ENCODE assay signal across 34 cellular contexts in the genomic region with DNA sequence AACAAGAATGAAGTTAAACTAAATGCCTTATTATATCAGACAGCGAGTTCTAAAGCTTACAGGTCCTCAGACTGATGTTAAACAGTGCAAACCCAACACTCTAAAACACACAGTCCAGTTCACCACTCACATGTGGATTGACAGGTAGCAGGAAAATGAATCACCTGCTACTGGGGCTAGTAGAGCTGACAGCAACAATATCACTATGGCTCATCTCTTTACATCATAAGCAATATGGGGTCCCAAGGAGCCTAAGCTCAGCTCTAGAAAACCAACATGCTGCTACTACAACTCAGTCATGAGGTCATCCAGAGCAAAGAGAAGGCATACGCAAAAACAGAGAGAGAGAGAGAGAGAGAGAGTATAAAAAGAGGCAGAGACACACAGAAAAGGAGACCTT.
"Had no signal": no experiment of that assay in that cellular context is flagged by ENCODE, and none has a peak within 500 bp of the region (broad histone marks: within the 10 kb centered on the region; RNA-seq: fewer than 3 reads in every experiment).

No MANE protein-coding gene starts in this region.

- H3K27ac ChIP-seq: adrenal gland, body of pancreas, cardiac muscle cell, colonic mucosa, gastroesophageal sphincter, heart right ventricle had no signal

- H3K27me3 ChIP-seq: adrenal gland, body of pancreas, cardiac muscle cell, colonic mucosa, gastroesophageal sphincter, heart right ventricle had no signal

- H3K27ac Mint-ChIP-seq: activated CD8-positive, alpha-beta T cell treated with anti-CD3 and anti-CD28 coated beads for 36 hours; activated naive CD4-positive, alpha-beta T cell treated with anti-CD3 and anti-CD28 coated beads for 36 hours; activated naive CD4-positive, alpha-beta T cell treated with anti-CD3 and anti-CD28 coated beads, Interleukin-2, amount 50 U/mL, for 24 hours; activated naive CD8-positive, alpha-beta T cell treated with anti-CD3 and anti-CD28 coated beads for 36 hours; activated naive CD8-positive, alpha-beta T cell treated with anti-CD3 and anti-CD28 coated beads, Interleukin-2, amount 50 U/mL, for 24 hours; activated T-helper 1 cell treated with anti-CD3 and anti-CD28 coated beads, Interleukin-12 subunit alpha, Interleukin-12 subunit beta, Interleukin-2, Interleukin-4 antibody, amounts not matched to agents 30 ng/mL and 10 ng/mL and 1 ng/mL, durations not matched to agents 14 hours and 24 hours and 36 hours; activated T-helper 2 cell treated with anti-CD3 and anti-CD28 coated beads, Interferon-gamma antibody, Interleukin-2, Interleukin-4, amounts not matched to agents 10 μg/mL and 5 μg/mL and 100 μg/mL, durations not matched to agents 14 hours and 24 hours and 36 hours; T-helper 17 cell; T-helper 2 cell treated with Interferon-gamma antibody and Interleukin-4, amounts not matched to agents 5 μg/mL and 100 μg/mL, for 36 hours had no signal

- H3K27me3 Mint-ChIP-seq: activated CD8-positive, alpha-beta T cell treated with anti-CD3 and anti-CD28 coated beads for 36 hours; activated naive CD4-positive, alpha-beta T cell treated with anti-CD3 and anti-CD28 coated beads, Interleukin-2, amount 50 U/mL, for 24 hours; activated naive CD8-positive, alpha-beta T cell treated with anti-CD3 and anti-CD28 coated beads for 36 hours; activated naive CD8-positive, alpha-beta T cell treated with anti-CD3 and anti-CD28 coated beads, Interleukin-2, amount 50 U/mL, for 24 hours; T-helper 17 cell had no signal

- H3K36me3 ChIP-seq: colonic mucosa had no signal

- FAIRE-seq: endometrium had no signal

- H3K4me1 ChIP-seq: adrenal gland, body of pancreas, colonic mucosa, gastroesophageal sphincter, heart right ventricle had no signal

- H3K4me1 Mint-ChIP-seq: activated naive CD4-positive, alpha-beta T cell treated with anti-CD3 and anti-CD28 coated beads, Interleukin-2, amount 50 U/mL, for 24 hours; activated naive CD8-positive, alpha-beta T cell treated with anti-CD3 and anti-CD28 coated beads for 36 hours; activated naive CD8-positive, alpha-beta T cell treated with anti-CD3 and anti-CD28 coated beads, Interleukin-2, amount 50 U/mL, for 24 hours had no signal

- H3K9me3 ChIP-seq: adrenal gland, body of pancreas, colonic mucosa, gastroesophageal sphincter, heart right ventricle had no signal

- H3K9me3 Mint-ChIP-seq: activated CD8-positive, alpha-beta T cell treated with anti-CD3 and anti-CD28 coated beads for 36 hours; activated naive CD4-positive, alpha-beta T cell treated with anti-CD3 and anti-CD28 coated beads for 36 hours; activated naive CD4-positive, alpha-beta T cell treated with anti-CD3 and anti-CD28 coated beads, Interleukin-2, amount 50 U/mL, for 24 hours; activated naive CD8-positive, alpha-beta T cell treated with anti-CD3 and anti-CD28 coated beads for 36 hours; activated naive CD8-positive, alpha-beta T cell treated with anti-CD3 and anti-CD28 coated beads, Interleukin-2, amount 50 U/mL, for 24 hours; activated T-helper 1 cell treated with anti-CD3 and anti-CD28 coated beads, Interleukin-12 subunit alpha, Interleukin-12 subunit beta, Interleukin-2, Interleukin-4 antibody, amounts not matched to agents 30 ng/mL and 10 ng/mL and 1 ng/mL, durations not matched to agents 14 hours and 24 hours and 36 hours; activated T-helper 2 cell treated with anti-CD3 and anti-CD28 coated beads, Interferon-gamma antibody, Interleukin-2, Interleukin-4, amounts not matched to agents 10 μg/mL and 5 μg/mL and 100 μg/mL, durations not matched to agents 14 hours and 24 hours and 36 hours; T-helper 2 cell treated with Interferon-gamma antibody and Interleukin-4, amounts not matched to agents 5 μg/mL and 100 μg/mL, for 36 hours had no signal

- DNase-seq: activated CD4-positive, alpha-beta T cell treated with anti-CD3 and anti-CD28 coated beads for 4 hours; activated CD4-positive, alpha-beta T cell treated with anti-CD3 and anti-CD28 coated beads, Interleukin-2, amount 50 U/mL, for 1 hour; activated CD4-positive, alpha-beta T cell treated with anti-CD3 and anti-CD28 coated beads, Interleukin-2, amount 50 U/mL, for 48 hours; activated CD4-positive, CD25-positive, alpha-beta regulatory T cell; activated CD4-positive, CD25-positive, alpha-beta regulatory T cell treated with anti-CD3 and anti-CD28 coated beads, Interleukin-2, amount 50 U/mL, for 72 hours; activated CD8-positive, alpha-beta memory T cell treated with anti-CD3 and anti-CD28 coated beads for 24 hours; activated CD8-positive, alpha-beta T cell treated with anti-CD3 and anti-CD28 coated beads for 36 hours; activated effector memory CD4-positive, alpha-beta T cell treated with anti-CD3 and anti-CD28 coated beads, Interleukin-2, amount 50 U/mL, for 16 hours; activated naive CD4-positive, alpha-beta T cell treated with anti-CD3 and anti-CD28 coated beads for 36 hours; activated naive CD8-positive, alpha-beta T cell treated with anti-CD3 and anti-CD28 coated beads for 36 hours; activated naive CD8-positive, alpha-beta T cell treated with anti-CD3 and anti-CD28 coated beads, Interleukin-2, amount 50 U/mL, for 24 hours; activated T-cell treated with anti-CD3 and anti-CD28 coated beads, Interleukin-2, amount 50 U/mL, for 1 hour; adrenal gland; amygdala; aorta; body of pancreas; central memory CD4-positive, alpha-beta T cell; cerebellar nuclear complex; colonic mucosa; effector CD8-positive, alpha-beta T cell; foreskin fibroblast; heart right ventricle; SW 1271; T-helper 1 cell; T-helper 17 cell; T1000 had no signal

- H3K4me3 ChIP-seq: adrenal gland, body of pancreas, cardiac muscle cell, colonic mucosa, gastroesophageal sphincter, heart right ventricle had no signal

- ATAC-seq: activated CD8-positive, alpha-beta T cell treated with anti-CD3 and anti-CD28 coated beads for 36 hours; activated naive CD8-positive, alpha-beta T cell treated with anti-CD3 and anti-CD28 coated beads, Interleukin-2, amount 50 U/mL, for 24 hours; body of pancreas; esophagus mucosa; gastroesophageal sphincter; heart right ventricle; T-helper 17 cell had no signal

- H3K4me3 Mint-ChIP-seq: activated CD8-positive, alpha-beta T cell treated with anti-CD3 and anti-CD28 coated beads for 36 hours; activated naive CD4-positive, alpha-beta T cell treated with anti-CD3 and anti-CD28 coated beads for 36 hours; activated naive CD4-positive, alpha-beta T cell treated with anti-CD3 and anti-CD28 coated beads, Interleukin-2, amount 50 U/mL, for 24 hours; activated naive CD8-positive, alpha-beta T cell treated with anti-CD3 and anti-CD28 coated beads for 36 hours; activated naive CD8-positive, alpha-beta T cell treated with anti-CD3 and anti-CD28 coated beads, Interleukin-2, amount 50 U/mL, for 24 hours; activated T-helper 1 cell treated with anti-CD3 and anti-CD28 coated beads, Interleukin-12 subunit alpha, Interleukin-12 subunit beta, Interleukin-2, Interleukin-4 antibody, amounts not matched to agents 30 ng/mL and 10 ng/mL and 1 ng/mL, durations not matched to agents 14 hours and 24 hours and 36 hours; T-helper 17 cell; T-helper 2 cell treated with Interferon-gamma antibody and Interleukin-4, amounts not matched to agents 5 μg/mL and 100 μg/mL, for 36 hours had no signal
